In the genomic region with DNA sequence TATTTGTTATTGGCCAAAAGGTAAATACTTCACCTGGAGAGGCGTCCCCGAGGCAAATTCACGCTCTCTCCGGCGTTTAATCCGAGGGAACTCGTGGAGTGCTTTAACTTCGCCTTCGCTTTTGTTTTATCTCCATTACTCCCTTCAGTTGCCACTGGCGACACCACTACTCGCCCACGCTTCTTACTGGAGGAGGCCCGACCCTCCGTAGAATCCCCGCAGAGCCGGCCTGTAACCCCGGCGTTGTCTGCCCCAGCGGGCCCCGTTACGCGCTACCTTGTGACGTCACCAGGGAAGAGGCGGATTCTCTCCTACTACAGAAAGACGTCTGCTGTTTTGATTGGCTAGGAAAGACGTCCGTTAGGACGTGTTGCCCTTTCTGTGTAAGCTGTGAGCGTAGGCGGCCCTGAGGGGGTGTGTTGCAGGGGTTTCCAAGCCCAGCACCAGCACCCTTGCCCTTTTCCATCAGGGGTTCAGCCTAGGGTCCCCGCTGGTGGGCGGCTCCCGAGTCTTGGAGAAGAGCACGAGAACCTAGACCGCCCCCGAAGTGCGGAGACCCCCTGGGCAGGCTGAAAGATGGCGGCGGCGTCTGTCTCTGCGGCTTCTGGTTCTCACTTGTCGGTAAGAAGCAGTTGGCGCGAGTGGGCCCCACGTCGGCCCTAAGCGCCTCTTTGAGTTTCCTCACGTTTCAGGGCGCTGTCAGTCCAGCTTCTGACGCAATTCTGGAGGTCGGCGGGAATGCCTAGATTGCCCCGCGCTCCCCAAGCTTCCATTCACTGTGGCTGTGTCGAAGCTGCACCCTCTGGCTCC, we compare ENCODE assay signal across 8 cellular contexts. TPM values are rescaled to one million over a fixed set of nuclear protein-coding genes. Genes with fewer than 3 reads are reported as not detected.
DNase-seq lines count a peak whose midpoint lies in the region; ATAC-seq and TF ChIP-seq lines count a peak whose summit lies in the region.

A gene (plus strand): TSS at position 376 of the 810 bp plus-strand sequence. CDS start 201 bp downstream, at position 577.

- TF ChIP-seq EP300 in suprapubic skin (IDR thresholded peaks at IDR 0.05), result no peak

- peak within 1 kb of the TSS; percentile 100 for H3K27ac Mint-ChIP-seq in activated naive CD4-positive, alpha-beta T cell treated with anti-CD3 and anti-CD28 coated beads, Interleukin-2, amount 50 U/mL, for 24 hours

- H3K4me3 Mint-ChIP-seq in activated naive CD4-positive, alpha-beta T cell treated with anti-CD3 and anti-CD28 coated beads, Interleukin-2, amount 50 U/mL, for 24 hours, result peak within 1 kb of the TSS; percentile 100

- H3K27me3 ChIP-seq in GM06990 (replicated peaks; ENCODE audit: control insufficient read depth, insufficient read depth, low read length) (no peaks in the 10 kb centered on the region), suprapubic skin (no peaks in the 10 kb centered on the region)

- no peak for TF ChIP-seq CTCF in GM06990 (IDR thresholded peaks at IDR 0.05; ENCODE audit: insufficient read depth, low read length, poor library complexity, severe bottlenecking)
- TF ChIP-seq CTCF in suprapubic skin (IDR thresholded peaks at IDR 0.05), result no peak

- H3K4me1 Mint-ChIP-seq in activated naive CD4-positive, alpha-beta T cell treated with anti-CD3 and anti-CD28 coated beads, Interleukin-2, amount 50 U/mL, for 24 hours, result peaks cover 67% of the 10 kb centered on the region

- H3K9me3 Mint-ChIP-seq in activated naive CD4-positive, alpha-beta T cell treated with anti-CD3 and anti-CD28 coated beads, Interleukin-2, amount 50 U/mL, for 24 hours, result no peaks in the 10 kb centered on the region

- ATAC-seq in HG02588 (IDR thresholded peaks at IDR 0.05; ENCODE audit: unreplicated experiment) (peak; percentile 64), SK-N-SH treated with all-trans-retinoic acid at 6 μM for 48 hours (peak; percentile 81)

- DNase-seq in GM06990 (ENCODE audit: extremely low read depth, insufficient read length) (peak; percentile 92), NCI-H1092 (lab: John Stamatoyannopoulos, UW) (peak; percentile 99), globus pallidus (ENCODE audit: low spot score) (peak; percentile 99), nucleus accumbens (lab: John Stamatoyannopoulos, UW) (peak; percentile 62 to 98 (median 90)), suprapubic skin (ENCODE audit: low spot score in 2 of 2) (peak; percentile 97 to 98)

- H3K4me1 ChIP-seq in suprapubic skin, result peaks cover 25% of the 10 kb centered on the region

- H3K27ac ChIP-seq in suprapubic skin, result peak within 1 kb of the TSS; percentile 99

- H3K36me3 Mint-ChIP-seq in activated naive CD4-positive, alpha-beta T cell treated with anti-CD3 and anti-CD28 coated beads, Interleukin-2, amount 50 U/mL, for 24 hours, result peaks cover 12% of the 10 kb centered on the region

- H3K9me3 ChIP-seq in suprapubic skin, result no peaks in the 10 kb centered on the region

- H3K36me3 ChIP-seq in GM06990 (ENCODE audit: control insufficient read depth, insufficient read depth, low read length) (no peaks in the 10 kb centered on the region; the same call in 1 of the 2 replicates), suprapubic skin (peaks cover 11% of the 10 kb centered on the region)

- H3K27me3 Mint-ChIP-seq in activated naive CD4-positive, alpha-beta T cell treated with anti-CD3 and anti-CD28 coated beads, Interleukin-2, amount 50 U/mL, for 24 hours, result no peaks in the 10 kb centered on the region

- H3K4me3 ChIP-seq in GM06990 (replicated peaks; ENCODE audit: low read depth, low read length) (peak within 1 kb of the TSS; percentile 93), suprapubic skin (peak within 1 kb of the TSS; percentile 77)

- peak; percentile 48 to 54 for TF ChIP-seq POLR2A in suprapubic skin (IDR thresholded peaks at IDR 0.05)

- under 1% methylated on average over 35 of the region's 55 CpGs for WGBS in suprapubic skin

TF ChIP-seq in SK-N-SH treated with all-trans-retinoic acid at 6 μM for 48 hours, 23 proteins besides CTCF, POLR2A, EP300 and RAD21:
- no peak for TF ChIP-seq PPARA (CRISPR knock-in tag; IDR thresholded peaks at IDR 0.05; ENCODE audit: borderline replicate concordance)
- TF ChIP-seq, protein P1, sequence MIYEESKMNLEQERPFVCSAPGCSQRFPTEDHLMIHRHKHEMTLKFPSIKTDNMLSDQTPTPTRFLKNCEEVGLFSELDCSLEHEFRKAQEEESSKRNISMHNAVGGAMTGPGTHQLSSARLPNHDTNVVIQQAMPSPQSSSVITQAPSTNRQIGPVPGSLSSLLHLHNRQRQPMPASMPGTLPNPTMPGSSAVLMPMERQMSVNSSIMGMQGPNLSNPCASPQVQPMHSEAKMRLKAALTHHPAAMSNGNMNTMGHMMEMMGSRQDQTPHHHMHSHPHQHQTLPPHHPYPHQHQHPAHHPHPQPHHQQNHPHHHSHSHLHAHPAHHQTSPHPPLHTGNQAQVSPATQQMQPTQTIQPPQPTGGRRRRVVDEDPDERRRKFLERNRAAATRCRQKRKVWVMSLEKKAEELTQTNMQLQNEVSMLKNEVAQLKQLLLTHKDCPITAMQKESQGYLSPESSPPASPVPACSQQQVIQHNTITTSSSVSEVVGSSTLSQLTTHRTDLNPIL (CRISPR knock-in tag; IDR thresholded peaks at IDR 0.05; ENCODE audit: low read depth), result no peak
- no peak for TF ChIP-seq ZNF8 (CRISPR knock-in tag; IDR thresholded peaks at IDR 0.05)
- TF ChIP-seq ZC3H10 (CRISPR knock-in tag; IDR thresholded peaks at IDR 0.05), result no peak
- TF ChIP-seq GLIS3 (CRISPR knock-in tag; IDR thresholded peaks at IDR 0.05), result no peak
- TF ChIP-seq BACH2 (CRISPR knock-in tag; IDR thresholded peaks at IDR 0.05; ENCODE audit: borderline replicate concordance), result no peak
- no peak for TF ChIP-seq CSDC2 (CRISPR knock-in tag; IDR thresholded peaks at IDR 0.05)
- TF ChIP-seq, protein P2, sequence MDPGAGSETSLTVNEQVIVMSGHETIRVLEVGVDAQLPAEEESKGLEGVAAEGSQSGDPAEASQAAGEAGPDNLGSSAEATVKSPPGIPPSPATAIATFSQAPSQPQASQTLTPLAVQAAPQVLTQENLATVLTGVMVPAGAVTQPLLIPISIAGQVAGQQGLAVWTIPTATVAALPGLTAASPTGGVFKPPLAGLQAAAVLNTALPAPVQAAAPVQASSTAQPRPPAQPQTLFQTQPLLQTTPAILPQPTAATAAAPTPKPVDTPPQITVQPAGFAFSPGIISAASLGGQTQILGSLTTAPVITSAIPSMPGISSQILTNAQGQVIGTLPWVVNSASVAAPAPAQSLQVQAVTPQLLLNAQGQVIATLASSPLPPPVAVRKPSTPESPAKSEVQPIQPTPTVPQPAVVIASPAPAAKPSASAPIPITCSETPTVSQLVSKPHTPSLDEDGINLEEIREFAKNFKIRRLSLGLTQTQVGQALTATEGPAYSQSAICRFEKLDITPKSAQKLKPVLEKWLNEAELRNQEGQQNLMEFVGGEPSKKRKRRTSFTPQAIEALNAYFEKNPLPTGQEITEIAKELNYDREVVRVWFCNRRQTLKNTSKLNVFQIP (CRISPR knock-in tag; IDR thresholded peaks at IDR 0.05; ENCODE audit: borderline replicate concordance, low read depth), result no peak
- TF ChIP-seq OSR1 (CRISPR knock-in tag; IDR thresholded peaks at IDR 0.05), result no peak
- TF ChIP-seq, protein P3, sequence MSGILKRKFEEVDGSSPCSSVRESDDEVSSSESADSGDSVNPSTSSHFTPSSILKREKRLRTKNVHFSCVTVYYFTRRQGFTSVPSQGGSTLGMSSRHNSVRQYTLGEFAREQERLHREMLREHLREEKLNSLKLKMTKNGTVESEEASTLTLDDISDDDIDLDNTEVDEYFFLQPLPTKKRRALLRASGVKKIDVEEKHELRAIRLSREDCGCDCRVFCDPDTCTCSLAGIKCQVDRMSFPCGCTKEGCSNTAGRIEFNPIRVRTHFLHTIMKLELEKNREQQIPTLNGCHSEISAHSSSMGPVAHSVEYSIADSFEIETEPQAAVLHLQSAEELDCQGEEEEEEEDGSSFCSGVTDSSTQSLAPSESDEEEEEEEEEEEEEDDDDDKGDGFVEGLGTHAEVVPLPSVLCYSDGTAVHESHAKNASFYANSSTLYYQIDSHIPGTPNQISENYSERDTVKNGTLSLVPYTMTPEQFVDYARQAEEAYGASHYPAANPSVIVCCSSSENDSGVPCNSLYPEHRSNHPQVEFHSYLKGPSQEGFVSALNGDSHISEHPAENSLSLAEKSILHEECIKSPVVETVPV (CRISPR knock-in tag; IDR thresholded peaks at IDR 0.05), result no peak
- no peak for TF ChIP-seq ESRRG (CRISPR knock-in tag; IDR thresholded peaks at IDR 0.05)
- no peak for TF ChIP-seq RARB (CRISPR knock-in tag; IDR thresholded peaks at IDR 0.05)
- no peak for TF ChIP-seq SNAI2 (CRISPR knock-in tag; IDR thresholded peaks at IDR 0.05)
- TF ChIP-seq ARNTL (CRISPR knock-in tag; IDR thresholded peaks at IDR 0.05; ENCODE audit: borderline replicate concordance, low read depth), result no peak
- TF ChIP-seq TCF4 (CRISPR knock-in tag; IDR thresholded peaks at IDR 0.05; ENCODE audit: borderline replicate concordance), result no peak
- no peak for TF ChIP-seq ZFP30 (CRISPR knock-in tag; IDR thresholded peaks at IDR 0.05)
- no peak for TF ChIP-seq ISL1 (CRISPR knock-in tag; IDR thresholded peaks at IDR 0.05)
- TF ChIP-seq, protein P4, sequence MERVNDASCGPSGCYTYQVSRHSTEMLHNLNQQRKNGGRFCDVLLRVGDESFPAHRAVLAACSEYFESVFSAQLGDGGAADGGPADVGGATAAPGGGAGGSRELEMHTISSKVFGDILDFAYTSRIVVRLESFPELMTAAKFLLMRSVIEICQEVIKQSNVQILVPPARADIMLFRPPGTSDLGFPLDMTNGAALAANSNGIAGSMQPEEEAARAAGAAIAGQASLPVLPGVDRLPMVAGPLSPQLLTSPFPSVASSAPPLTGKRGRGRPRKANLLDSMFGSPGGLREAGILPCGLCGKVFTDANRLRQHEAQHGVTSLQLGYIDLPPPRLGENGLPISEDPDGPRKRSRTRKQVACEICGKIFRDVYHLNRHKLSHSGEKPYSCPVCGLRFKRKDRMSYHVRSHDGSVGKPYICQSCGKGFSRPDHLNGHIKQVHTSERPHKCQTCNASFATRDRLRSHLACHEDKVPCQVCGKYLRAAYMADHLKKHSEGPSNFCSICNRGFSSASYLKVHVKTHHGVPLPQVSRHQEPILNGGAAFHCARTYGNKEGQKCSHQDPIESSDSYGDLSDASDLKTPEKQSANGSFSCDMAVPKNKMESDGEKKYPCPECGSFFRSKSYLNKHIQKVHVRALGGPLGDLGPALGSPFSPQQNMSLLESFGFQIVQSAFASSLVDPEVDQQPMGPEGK (CRISPR knock-in tag; IDR thresholded peaks at IDR 0.05; ENCODE audit: borderline replicate concordance), result no peak
- TF ChIP-seq ZFP3 (CRISPR knock-in tag; IDR thresholded peaks at IDR 0.05), result no peak

RNA-seq across cellular contexts. Expression of the gene that starts here (rescaled TPM):
- total RNA-seq in suprapubic skin, result 10 to 100 TPM; 20.7 to 80.9 (median 30.1) TPM

Comparison
In these comparisons a context has a peak if more than half of its experiments do, and no peak if none do; other contexts are left out.
1. Peak in every context shown above with its lines: DNase-seq, ATAC-seq, H3K4me3 ChIP-seq and H3K27ac ChIP-seq.